ENCODE assay signal across 13 cellular contexts in the genomic region with DNA sequence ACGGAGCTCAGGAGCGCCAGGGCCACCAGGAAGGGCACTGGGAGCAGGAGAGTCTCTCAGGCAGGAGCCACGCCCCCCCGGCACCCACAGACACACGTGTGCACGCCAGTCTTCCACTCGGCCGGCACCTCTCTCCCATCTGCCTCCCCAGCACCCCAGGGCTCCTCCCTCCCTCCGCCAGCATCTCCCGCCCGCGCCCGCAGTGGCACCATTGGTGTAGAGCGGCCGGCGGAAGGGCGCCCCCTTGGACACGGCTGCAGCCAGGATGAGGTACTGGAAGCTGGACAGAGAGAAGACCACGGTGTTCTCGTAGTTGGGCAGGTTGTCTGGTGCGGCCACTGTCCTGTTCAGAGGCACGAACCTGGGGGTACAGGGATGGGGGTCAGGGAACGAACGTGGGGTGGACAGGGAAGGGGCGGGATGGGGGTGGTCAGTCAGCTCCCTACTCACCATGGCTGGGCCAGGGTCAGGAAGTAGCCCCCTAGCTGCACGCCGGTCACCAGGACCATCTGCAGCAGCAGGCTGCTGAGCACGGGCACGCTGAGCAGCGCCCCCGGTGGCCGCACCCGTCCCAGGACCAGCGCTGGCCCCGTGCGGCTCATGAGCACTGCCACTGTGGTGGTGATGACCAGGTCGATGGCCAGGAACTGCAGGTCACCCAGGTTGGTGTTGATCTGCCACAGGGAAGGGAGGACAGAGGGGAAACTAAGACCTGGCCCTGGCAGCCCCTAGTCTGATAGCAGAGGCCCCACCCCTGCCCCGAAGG. TPM values are rescaled to one million over a fixed set of nuclear protein-coding genes. Genes with fewer than 3 reads are reported as not detected.
A peak's percentile ranks its signal among the peaks of the same experiment; 100 is the strongest.
DNase-seq lines count a peak whose midpoint lies in the region; ATAC-seq and TF ChIP-seq lines count a peak whose summit lies in the region.
"Had no signal": no experiment of that assay in that cellular context is flagged by ENCODE, and none has a peak within 500 bp of the region (broad histone marks: within the 10 kb centered on the region; RNA-seq: fewer than 3 reads in every experiment).

No MANE protein-coding gene starts in this region.

- H3K4me3 ChIP-seq in AG09309 (ENCODE audit: control insufficient read depth, low read depth, low read length): no peak overlapping the region
- H3K4me3 ChIP-seq in H7 (ENCODE audit: insufficient read depth, low read depth, low read length): no peak overlapping the region
- no peak overlapping the region for H3K4me3 ChIP-seq in ascending aorta
- H3K4me3 ChIP-seq in kidney epithelial cell (ENCODE audit: low read depth, low read length): no peak overlapping the region
- H3K4me3 ChIP-seq: left lung, right atrium auricular region had no signal

- H3K27me3 ChIP-seq in H7 (ENCODE audit: control insufficient read depth, insufficient read depth, low read length) (no peaks in the 10 kb centered on the region), ascending aorta (no peaks in the 10 kb centered on the region), kidney epithelial cell (ENCODE audit: control insufficient read depth, insufficient read depth, low read length) (no peaks in the 10 kb centered on the region)
- H3K27me3 ChIP-seq: right atrium auricular region had no signal

- no peak for ATAC-seq in GM21381 (IDR thresholded peaks at IDR 0.05; ENCODE audit: unreplicated experiment)
- ATAC-seq in HG03159 (IDR thresholded peaks at IDR 0.05; ENCODE audit: unreplicated experiment): no peak
- ATAC-seq: activated CD4-positive, alpha-beta T cell treated with anti-CD3 and anti-CD28 coated beads for 36 hours; left lung had no signal

- TF ChIP-seq CTCF in AG09309 (IDR thresholded peaks at IDR 0.05; ENCODE audit: control insufficient read depth, insufficient read depth, low read depth, low read length, missing control alignments) (peak; percentile 39), ascending aorta (IDR thresholded peaks at IDR 0.05) (peak in 2 of 3 experiments; percentile 15 to 17), kidney epithelial cell (IDR thresholded peaks at IDR 0.05; ENCODE audit: insufficient read depth, low read length, poor library complexity, severe bottlenecking) (peak; percentile 41)

- H3K4me1 ChIP-seq in ascending aorta: peaks cover 0 to 4% of the 10 kb centered on the region in 2 donors
- H3K4me1 ChIP-seq: left lung had no signal

- intact Hi-C loops in ascending aorta (cut with DNase I): no loop called here

- no peak for DNase-seq in AG09309 (ENCODE audit: low read depth)
- DNase-seq in H7: peak; percentile 97
- no peak for DNase-seq in ascending aorta (ENCODE audit: low spot score in 2 of 2)
- DNase-seq in kidney epithelial cell (ENCODE audit: low read depth): no peak
- no peak for DNase-seq in pons (ENCODE audit: low spot score)
- DNase-seq in NCI-H345 treated with DMSO at 0.1 percent for 48 hours (lab: John Stamatoyannopoulos, UW; ENCODE audit: unreplicated experiment): no peak
- DNase-seq: activated CD4-positive, alpha-beta T cell treated with anti-CD3 and anti-CD28 coated beads for 36 hours; activated naive CD8-positive, alpha-beta T cell treated with anti-CD3 and anti-CD28 coated beads for 36 hours; left lung; NCI-H1105 treated with DMSO at 0.1 percent for 48 hours had no signal

- no peaks in the 10 kb centered on the region for H3K9me3 ChIP-seq in ascending aorta
- H3K9me3 ChIP-seq: left lung, right atrium auricular region had no signal

- no peak overlapping the region for H3K27ac ChIP-seq in ascending aorta
- H3K27ac ChIP-seq: left lung, right atrium auricular region had no signal

- peaks cover 2% of the 10 kb centered on the region for H3K36me3 ChIP-seq in H7 (replicated peaks; ENCODE audit: control insufficient read depth, insufficient read depth, low read length)
- peaks cover 42 to 55% of the 10 kb centered on the region in 2 donors for H3K36me3 ChIP-seq in ascending aorta
- peaks cover 3% of the 10 kb centered on the region for H3K36me3 ChIP-seq in kidney epithelial cell (ENCODE audit: control insufficient read depth, insufficient read depth, low read length)

RNA-seq across cellular contexts. Expression of a gene that starts 6.4 kb away (rescaled TPM):
- 176 and 202 TPM in 2 replicates for total RNA-seq in H7 (2014; rRNA removed; shearing (Covaris generic))
- total RNA-seq in ascending aorta: 26.3 TPM
- total RNA-seq in kidney epithelial cell: 58.2 and 64.0 TPM in 2 replicates
- total RNA-seq: activated CD4-positive, alpha-beta T cell treated with anti-CD3 and anti-CD28 coated beads for 36 hours; activated naive CD8-positive, alpha-beta T cell treated with anti-CD3 and anti-CD28 coated beads for 36 hours had no signal

RNA-seq across cellular contexts. Expression of a gene that starts 24.9 kb away (rescaled TPM):
- total RNA-seq in H7 (2014; rRNA removed; shearing (Covaris generic)): 128 and 162 TPM in 2 replicates
- total RNA-seq in ascending aorta (39.2 TPM), kidney epithelial cell (74.1 and 107 TPM in 2 replicates)
